ENCODE assay signal across 8 cellular contexts in genomic region chr9:94806307-94806893, GRCh38.
A peak's percentile ranks its signal among the peaks of the same experiment; 100 is the strongest.
DNase-seq lines count a peak whose midpoint lies in the region; ATAC-seq, FAIRE-seq and TF ChIP-seq lines count a peak whose summit lies in the region.

No MANE protein-coding gene starts in this region.

- no peak for FAIRE-seq in GM12892 (lab: Jason Lieb, UNC)

- WGBS in psoas muscle, 3 donors: 78 to 83% (median 81%) methylated on average over 3 of the region's 3 CpGs

- ATAC-seq in psoas muscle (no peak), GM18498 (IDR thresholded peaks at IDR 0.05; ENCODE audit: unreplicated experiment) (no peak), HG03457 (IDR thresholded peaks at IDR 0.05; ENCODE audit: unreplicated experiment) (no peak)

- H3K9me3 ChIP-seq in psoas muscle: no peaks in the 10 kb centered on the region

- no peak for TF ChIP-seq POLR2A in GM12892 (IDR thresholded peaks at IDR 0.05; ENCODE audit: low read depth, low read length)

- H3K4me3 ChIP-seq in epithelial cell of esophagus (ENCODE audit: low read length): no peak overlapping the region
- no peak overlapping the region for H3K4me3 ChIP-seq in psoas muscle

- TF ChIP-seq CTCF in GM13977 (IDR thresholded peaks at IDR 0.05; ENCODE audit: extremely low read depth, insufficient read depth, missing control alignments): no peak
- TF ChIP-seq CTCF in epithelial cell of esophagus (IDR thresholded peaks at IDR 0.05; ENCODE audit: insufficient read depth, low read depth, low read length, missing control alignments): no peak
- no peak for TF ChIP-seq CTCF in psoas muscle (IDR thresholded peaks at IDR 0.05)

- DNase-seq in GM13977 (ENCODE audit: low spot score): peak; percentile 42
- DNase-seq in NCI-H1417 treated with DMSO at 0.1 percent for 48 hours (lab: John Stamatoyannopoulos, UW): peak; percentile 53
- DNase-seq in epithelial cell of esophagus (ENCODE audit: low read depth): peak; percentile 75
- DNase-seq in psoas muscle: no peak
- no peak for DNase-seq in GM12892 (ENCODE audit: insufficient read length)
- DNase-seq in NCI-H510A (lab: John Stamatoyannopoulos, UW): no peak

- intact Hi-C loops in psoas muscle (cut with DNase I): no loop called here

- H3K4me1 ChIP-seq in psoas muscle: peaks cover 46% of the 10 kb centered on the region

- peak overlapping the region; percentile 49 for H3K27ac ChIP-seq in psoas muscle

- in situ Hi-C loops in GM13977 (cut with MboI; ENCODE audit: low pct_unique_long_range_greater_than_20kb, low sequenced_read_pairs, unreplicated experiment): no loop called here

- H3K36me3 ChIP-seq in psoas muscle (ENCODE audit: insufficient read depth in 1 of 2, low read depth in 1 of 2): no peaks in the 10 kb centered on the region

- no peaks in the 10 kb centered on the region for H3K27me3 ChIP-seq in psoas muscle (ENCODE audit: insufficient read depth in 3 of 3, low read length in 2 of 3)

Comparison
In these comparisons a context has a peak if more than half of its experiments do, and no peak if none do; other contexts are left out.
1. DNase-seq: peak in GM13977 (single experiment), NCI-H1417 treated with DMSO at 0.1 percent for 48 hours (single experiment) and epithelial cell of esophagus (single experiment); none in psoas muscle (0 of 2), GM12892 (single experiment) and NCI-H510A (single experiment).